11 cellular contexts compared by ENCODE assay signal in genomic region chr1:66275601-66276023, GRCh38.
DNase-seq lines count a peak whose midpoint lies in the region; ATAC-seq and TF ChIP-seq lines count a peak whose summit lies in the region.
"Had no signal": no experiment of that assay in that cellular context is flagged by ENCODE, and none has a peak within 500 bp of the region (broad histone marks: within the 10 kb centered on the region; RNA-seq: fewer than 3 reads in every experiment).

No MANE protein-coding gene starts in this region.

- in situ Hi-C loops in gastrocnemius medialis (cut with MboI; ENCODE audit: low sequenced_read_pairs in 4 of 4): loop anchor here in 1 of 4 donors (10.0 kb wide), 1 partner anchor 59 kb away; no protein-coding TSS in a partner anchor

- no peaks in the 10 kb centered on the region for H3K9me3 ChIP-seq in HEK293 (ENCODE audit: control insufficient read depth, insufficient read depth, low read depth, low read length)
- no peaks in the 10 kb centered on the region for H3K9me3 ChIP-seq in gastrocnemius medialis
- H3K9me3 ChIP-seq: ovary had no signal

- CTCF ChIA-PET in HEK293 (lab: Yijun Ruan, JAX): interaction anchor here (0.7 kb wide), 1 partner anchor 22 kb away, joined by 4 read pairs; no protein-coding TSS in a partner anchor

- H3K4me3 ChIP-seq in HEK293 (ENCODE audit: low read depth, low read length) (no peak overlapping the region), gastrocnemius medialis (peak overlapping the region in 1 of 4 donors; percentile 2)
- H3K4me3 ChIP-seq: K562, ovary had no signal

- H3K27ac ChIP-seq in HEK293 (ENCODE audit: extremely low read depth, low read depth, low read length): no peak overlapping the region
- H3K27ac ChIP-seq in gastrocnemius medialis: peak overlapping the region in 3 of 4 donors; percentile 3 to 37 (median 6)
- H3K27ac ChIP-seq: ovary had no signal

- DNase-seq in UCSD-AML1 (lab: John Stamatoyannopoulos, UW; ENCODE audit: unreplicated experiment) (peak; percentile 36), head of caudate nucleus (peak in 37 of 42 donors; percentile 22 to 90 (median 63)), gastrocnemius medialis (peak in 1 of 2 donors; percentile 30), COLO829 (ENCODE audit: low spot score) (no peak), D341Med (ENCODE audit: low spot score) (no peak)
- DNase-seq: GOT3, ovary had no signal

- H3K36me3 ChIP-seq in HEK293 (ENCODE audit: control insufficient read depth in 2 of 2, insufficient read depth in 1 of 2, low read length in 2 of 2) (no peaks in the 10 kb centered on the region), gastrocnemius medialis (no peaks in the 10 kb centered on the region)
- H3K36me3 ChIP-seq: ovary had no signal

- no peaks in the 10 kb centered on the region for H3K27me3 ChIP-seq in gastrocnemius medialis
- H3K27me3 ChIP-seq: ovary had no signal

- TF ChIP-seq CTCF in HEK293 (tag by site-specific recombination; IDR thresholded peaks at IDR 0.05) (no peak), gastrocnemius medialis (IDR thresholded peaks at IDR 0.05 in 4 of 5, conservative IDR thresholded peaks at IDR 0.05 in 1 of 5) (no peak)

- no peak for ATAC-seq in gastrocnemius medialis
- no peak for ATAC-seq in GM19324 (IDR thresholded peaks at IDR 0.05; ENCODE audit: low FRiP score, unreplicated experiment)
- no peak for ATAC-seq in HG02763 (IDR thresholded peaks at IDR 0.05; ENCODE audit: unreplicated experiment)
- ATAC-seq: K562 had no signal

- POLR2A ChIA-PET in HEK293 (lab: Yijun Ruan, JAX): no interaction called here

- H3K4me1 ChIP-seq in HEK293 (ENCODE audit: control insufficient read depth, insufficient read depth, low read length) (peaks cover 5% of the 10 kb centered on the region), gastrocnemius medialis (peaks cover 36 to 40% of the 10 kb centered on the region in 2 donors)

- TF ChIP-seq POLR2A in gastrocnemius medialis (IDR thresholded peaks at IDR 0.05): no peak

- intact Hi-C loops in head of caudate nucleus (cut with DNase I) (no loop called here), gastrocnemius medialis (cut with DNase I; ENCODE audit: low total_unique reads) (no loop called here)

TF ChIP-seq in HEK293, 187 proteins besides CTCF, POLR2A, EP300 and RAD21:
- TF ChIP-seq ZSCAN18 (tag by site-specific recombination; IDR thresholded peaks at IDR 0.05): no peak
- TF ChIP-seq ZNF202 (tag by site-specific recombination; IDR thresholded peaks at IDR 0.05; ENCODE audit: borderline replicate concordance): no peak
- TF ChIP-seq GLIS1 (tag by site-specific recombination; IDR thresholded peaks at IDR 0.05): peak; percentile 95
- TF ChIP-seq ZNF792 (tag by site-specific recombination; IDR thresholded peaks at IDR 0.05): no peak
- TF ChIP-seq ZNF514 (tag by site-specific recombination; IDR thresholded peaks at IDR 0.05): no peak
- no peak for TF ChIP-seq TRIM28 (IDR thresholded peaks at IDR 0.05; ENCODE audit: borderline replicate concordance, low read length)
- no peak for TF ChIP-seq ZNF266 (tag by site-specific recombination; IDR thresholded peaks at IDR 0.05; ENCODE audit: low read depth)
- no peak for TF ChIP-seq ZNF114 (tag by site-specific recombination; IDR thresholded peaks at IDR 0.05)
- TF ChIP-seq ZNF837 (tag by site-specific recombination; IDR thresholded peaks at IDR 0.05): no peak

Comparison
In these comparisons a context has a peak if more than half of its experiments do, and no peak if none do; other contexts are left out.
1. DNase-seq: peak in UCSD-AML1 (single experiment) and head of caudate nucleus (37 of 42); none in COLO829 (single experiment) and D341Med (single experiment).